Comparison of ENCODE assay signal across 10 cellular contexts in the genomic region with DNA sequence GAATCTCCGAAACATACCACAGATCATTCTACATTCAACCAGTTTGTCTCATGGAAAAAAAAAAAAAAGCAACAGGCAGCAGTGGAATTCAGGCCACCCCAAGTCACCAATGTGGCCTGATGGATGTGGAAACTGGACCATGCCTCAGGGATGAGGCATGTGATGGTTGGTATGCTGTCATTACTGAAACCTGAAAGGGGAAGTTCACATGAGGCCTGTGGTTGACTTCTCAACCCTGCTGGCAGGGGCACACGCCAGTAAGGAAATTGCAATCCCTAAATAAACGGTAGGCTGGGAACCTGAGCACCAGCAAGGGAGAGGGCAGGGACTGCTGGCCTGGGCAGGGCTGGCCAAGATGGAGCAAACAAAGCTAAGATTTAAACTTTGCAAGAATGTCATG.
DNase-seq lines count a peak whose midpoint lies in the region; ATAC-seq, FAIRE-seq and TF ChIP-seq lines count a peak whose summit lies in the region.
"Had no signal": no experiment of that assay in that cellular context is flagged by ENCODE, and none has a peak within 500 bp of the region (broad histone marks: within the 10 kb centered on the region; RNA-seq: fewer than 3 reads in every experiment).

No MANE protein-coding gene starts in this region.

- H3K27me3 ChIP-seq in BJ (ENCODE audit: control insufficient read depth, insufficient read depth, low read length) (no peaks in the 10 kb centered on the region), right cardiac atrium (ENCODE audit: control insufficient read depth, insufficient read depth) (no peaks in the 10 kb centered on the region)

- no peak overlapping the region for H3K27ac ChIP-seq in right cardiac atrium (ENCODE audit: low read length)

- peaks cover 1% of the 10 kb centered on the region for H3K9me3 Mint-ChIP-seq in activated CD4-positive, alpha-beta T cell treated with anti-CD3 and anti-CD28 coated beads for 36 hours (ENCODE audit: low read depth)

- H3K27ac Mint-ChIP-seq in activated CD4-positive, alpha-beta T cell treated with anti-CD3 and anti-CD28 coated beads for 36 hours = no peak overlapping the region
- H3K27ac Mint-ChIP-seq: brain, T-cell had no signal

- DNase-seq in BJ (ENCODE audit: low read depth) (peak; percentile 59), NOMO-1 treated with DMSO at 0.1 percent for 48 hours (lab: John Stamatoyannopoulos, UW; ENCODE audit: unreplicated experiment) (peak; percentile 88), right cardiac atrium (peak; percentile 19 to 42 (median 25)), occipital lobe (lab: John Stamatoyannopoulos, UW) (no peak), D721Med (ENCODE audit: insufficient read length, low spot score) (no peak), DMS79 treated with DMSO at 0.1 percent for 48 hours (lab: John Stamatoyannopoulos, UW) (no peak)
- DNase-seq in activated CD4-positive, alpha-beta T cell treated with anti-CD3 and anti-CD28 coated beads for 36 hours = no peak

- ATAC-seq in GM21529 (IDR thresholded peaks at IDR 0.05; ENCODE audit: unreplicated experiment) (peak; percentile 80), right cardiac atrium (peak; percentile 37 to 69)
- no peak for ATAC-seq in activated CD4-positive, alpha-beta T cell treated with anti-CD3 and anti-CD28 coated beads for 36 hours
- ATAC-seq: T-cell had no signal

- H3K4me1 Mint-ChIP-seq in activated CD4-positive, alpha-beta T cell treated with anti-CD3 and anti-CD28 coated beads for 36 hours = no peaks in the 10 kb centered on the region
- H3K4me1 Mint-ChIP-seq: brain, T-cell had no signal

- peaks cover 2% of the 10 kb centered on the region for H3K27me3 Mint-ChIP-seq in activated CD4-positive, alpha-beta T cell treated with anti-CD3 and anti-CD28 coated beads for 36 hours
- H3K27me3 Mint-ChIP-seq: brain had no signal

- intact Hi-C loops in right cardiac atrium (cut with DNase I) = no loop called here
- intact Hi-C loops in activated CD4-positive, alpha-beta T cell treated with anti-CD3 and anti-CD28 coated beads for 36 hours (cut with DNase I, micrococcal nuclease) = no loop called here

- 55% methylated on average over 3 of the region's 3 CpGs for WGBS in right cardiac atrium

- TF ChIP-seq CTCF in BJ (IDR thresholded peaks at IDR 0.05; ENCODE audit: insufficient read depth, low read depth, low read length) = no peak
- TF ChIP-seq CTCF in D721Med (IDR thresholded peaks at IDR 0.05; ENCODE audit: insufficient read depth, missing control alignments) = no peak

- CTCF ChIA-PET in BJ (lab: Yijun Ruan, JAX) = interaction anchor here (1.0 kb wide), 1 partner anchor 10 kb away, joined by 3 read pairs; no protein-coding TSS in a partner anchor
- CTCF ChIA-PET in activated CD4-positive, alpha-beta T cell treated with anti-CD3 and anti-CD28 coated beads for 36 hours (lab: Charles Lee) = no interaction called here

- H3K4me1 ChIP-seq in right cardiac atrium (ENCODE audit: control insufficient read depth, insufficient read depth, low read length) = no peaks in the 10 kb centered on the region

- H3K36me3 Mint-ChIP-seq in activated CD4-positive, alpha-beta T cell treated with anti-CD3 and anti-CD28 coated beads for 36 hours (ENCODE audit: low read depth) = no peaks in the 10 kb centered on the region
- H3K36me3 Mint-ChIP-seq: T-cell had no signal

- FAIRE-seq in D721Med (lab: Jason Lieb, UNC) = no peak

- POLR2A ChIA-PET in BJ (lab: Charles Lee) = no interaction called here
- POLR2A ChIA-PET in activated CD4-positive, alpha-beta T cell treated with anti-CD3 and anti-CD28 coated beads for 36 hours (lab: Charles Lee) = no interaction called here

- no peak overlapping the region for H3K4me3 ChIP-seq in BJ (ENCODE audit: low read depth, low read length)
- H3K4me3 ChIP-seq in right cardiac atrium (ENCODE audit: low read length) = no peak overlapping the region

- no peaks in the 10 kb centered on the region for H3K9me3 ChIP-seq in right cardiac atrium (ENCODE audit: control insufficient read depth, low read length)

- H3K4me3 Mint-ChIP-seq in activated CD4-positive, alpha-beta T cell treated with anti-CD3 and anti-CD28 coated beads for 36 hours = no peak overlapping the region
- H3K4me3 Mint-ChIP-seq: brain, T-cell had no signal

- no peaks in the 10 kb centered on the region for H3K36me3 ChIP-seq in BJ (ENCODE audit: control insufficient read depth, insufficient read depth, low read length)

Comparison
In these comparisons a context has a peak if more than half of its experiments do, and no peak if none do; other contexts are left out.
1. DNase-seq: peak in BJ (single experiment), NOMO-1 treated with DMSO at 0.1 percent for 48 hours (single experiment) and right cardiac atrium (3 of 3); none in occipital lobe (single experiment), activated CD4-positive, alpha-beta T cell treated with anti-CD3 and anti-CD28 coated beads for 36 hours (single experiment), D721Med (single experiment) and DMS79 treated with DMSO at 0.1 percent for 48 hours (single experiment).